8 cellular contexts compared by ENCODE assay signal in genomic region chrX:104270916-104271512, GRCh38. TPM values are rescaled to one million over a fixed set of nuclear protein-coding genes. Genes with fewer than 3 reads are reported as not detected.
DNase-seq lines count a peak whose midpoint lies in the region; ATAC-seq and TF ChIP-seq lines count a peak whose summit lies in the region.

No MANE protein-coding gene starts in this region.

- no peak overlapping the region for H3K9ac ChIP-seq in OCI-LY3 (ENCODE audit: low read length)

- no peak overlapping the region for H3K27ac ChIP-seq in CD8-positive, alpha-beta T cell (ENCODE audit: low read depth, low read length)
- H3K27ac ChIP-seq in OCI-LY3 (ENCODE audit: low read length) (no peak overlapping the region), brain microvascular endothelial cell (no peak overlapping the region)

- peak overlapping the region; percentile 57 for H3K4me3 Mint-ChIP-seq in CD8-positive, alpha-beta T cell

- peak overlapping the region; percentile 35 for H3K4me3 ChIP-seq in CD8-positive, alpha-beta T cell (ENCODE audit: low read depth, low read length)
- H3K4me3 ChIP-seq in OCI-LY3 (ENCODE audit: low read length): no peak overlapping the region
- H3K4me3 ChIP-seq in brain microvascular endothelial cell (ENCODE audit: low read depth, low read length): peak overlapping the region; percentile 33

- no peaks in the 10 kb centered on the region for H3K79me2 ChIP-seq in OCI-LY3 (ENCODE audit: low read length)

- no peaks in the 10 kb centered on the region for H4K20me1 ChIP-seq in OCI-LY3 (ENCODE audit: insufficient read depth, low read length)

- no peak for ATAC-seq in CD8-positive, alpha-beta T cell
- ATAC-seq in GM21576 (IDR thresholded peaks at IDR 0.05; ENCODE audit: unreplicated experiment): peak; percentile 46
- ATAC-seq in stimulated activated naive CD8-positive, alpha-beta T cell treated with anti-CD3 and anti-CD28 coated beads, Interleukin-15, Interleukin-2, amounts not matched to agents 100 U/mL and 50 U/mL, for 24 hours: peak; percentile 36
- no peak for ATAC-seq in HG02623 (IDR thresholded peaks at IDR 0.05; ENCODE audit: unreplicated experiment)

- no peaks in the 10 kb centered on the region for H3K27me3 ChIP-seq in CD8-positive, alpha-beta T cell (ENCODE audit: insufficient read depth, low read length)
- H3K27me3 ChIP-seq in OCI-LY3 (ENCODE audit: low read depth, low read length) (no peaks in the 10 kb centered on the region), brain microvascular endothelial cell (replicated peaks) (peaks cover 2% of the 10 kb centered on the region)

- DNase-seq in CD8-positive, alpha-beta T cell: peak in 4 of 7 experiments; percentile 1 to 13 (median 10)
- DNase-seq in brain microvascular endothelial cell (peak; percentile 17), kidney tubule cell (ENCODE audit: low spot score) (peak; percentile 55), NCI-H345 (lab: John Stamatoyannopoulos, UW) (no peak)
- DNase-seq in stimulated activated naive CD8-positive, alpha-beta T cell treated with anti-CD3 and anti-CD28 coated beads, Interleukin-15, Interleukin-2, amounts not matched to agents 100 U/mL and 50 U/mL, for 24 hours: peak; percentile 42

- no peak overlapping the region for H2AFZ ChIP-seq in OCI-LY3 (ENCODE audit: low read depth, low read length)

- H3K9me3 ChIP-seq in CD8-positive, alpha-beta T cell (ENCODE audit: low read length): no peaks in the 10 kb centered on the region
- no peaks in the 10 kb centered on the region for H3K9me3 ChIP-seq in OCI-LY3 (ENCODE audit: insufficient read depth, low read length)

- peaks cover 3% of the 10 kb centered on the region for H3K4me1 Mint-ChIP-seq in CD8-positive, alpha-beta T cell (ENCODE audit: low read depth)

- in situ Hi-C loops in brain microvascular endothelial cell (cut with HindIII; ENCODE audit: low pct_ligation_motif_present, low sequenced_read_pairs): no loop called here

- no peaks in the 10 kb centered on the region for H3K36me3 ChIP-seq in CD8-positive, alpha-beta T cell (ENCODE audit: insufficient read depth, low read length)
- no peaks in the 10 kb centered on the region for H3K36me3 ChIP-seq in OCI-LY3 (replicated peaks; ENCODE audit: low read depth, low read length)
- H3K36me3 ChIP-seq in brain microvascular endothelial cell (replicated peaks): no peaks in the 10 kb centered on the region

- no peaks in the 10 kb centered on the region for H3K4me1 ChIP-seq in CD8-positive, alpha-beta T cell (ENCODE audit: insufficient read depth, low read length)
- H3K4me1 ChIP-seq in OCI-LY3 (ENCODE audit: low read length): no peaks in the 10 kb centered on the region

- H3K9me3 Mint-ChIP-seq in CD8-positive, alpha-beta T cell: no peaks in the 10 kb centered on the region

- POLR2A ChIA-PET in CD8-positive, alpha-beta T cell (lab: Charles Lee): no interaction called here

- TF ChIP-seq CTCF in CD8-positive, alpha-beta T cell (IDR thresholded peaks at IDR 0.05): peak; percentile 26
- peak; percentile 73 for TF ChIP-seq CTCF in OCI-LY3 (IDR thresholded peaks at IDR 0.05; ENCODE audit: low read depth, low read length)
- TF ChIP-seq CTCF in brain microvascular endothelial cell (IDR thresholded peaks at IDR 0.05; ENCODE audit: low read depth, low read length, missing control alignments): peak; percentile 76

- CTCF ChIA-PET in CD8-positive, alpha-beta T cell (lab: Charles Lee): no interaction called here

- intact Hi-C loops in CD8-positive, alpha-beta T cell (cut with DNase I, micrococcal nuclease): loop anchor here in 1 of 2 experiments (5.0 kb wide), 2 partner anchors 354 to 424 kb away; no protein-coding TSS in a partner anchor

- H3K27ac Mint-ChIP-seq in CD8-positive, alpha-beta T cell: no peak overlapping the region

- no peaks in the 10 kb centered on the region for H3K36me3 Mint-ChIP-seq in CD8-positive, alpha-beta T cell

- H3K27me3 Mint-ChIP-seq in CD8-positive, alpha-beta T cell (ENCODE audit: low read depth): peaks cover 18% of the 10 kb centered on the region

- H3K4me2 ChIP-seq in OCI-LY3 (ENCODE audit: low read length): peak overlapping the region; percentile 22; the same call in 1 of the 2 replicates

RNA-seq across cellular contexts. Expression of gene ESX1, which starts 16.3 kb away (rescaled TPM):
- total RNA-seq in CD8-positive, alpha-beta T cell: not detected

Comparison
In these comparisons a context has a peak if more than half of its experiments do, and no peak if none do; other contexts are left out.
1. ATAC-seq: peak in GM21576 (single experiment) and stimulated activated naive CD8-positive, alpha-beta T cell treated with anti-CD3 and anti-CD28 coated beads, Interleukin-15, Interleukin-2, amounts not matched to agents 100 U/mL and 50 U/mL, for 24 hours (single experiment); none in CD8-positive, alpha-beta T cell (single experiment) and HG02623 (single experiment).
2. CTCF ChIP-seq: peak in every context shown above with its lines; median percentile 76 in brain microvascular endothelial cell; 73 in OCI-LY3; 26 in CD8-positive, alpha-beta T cell.